In the genomic region with DNA sequence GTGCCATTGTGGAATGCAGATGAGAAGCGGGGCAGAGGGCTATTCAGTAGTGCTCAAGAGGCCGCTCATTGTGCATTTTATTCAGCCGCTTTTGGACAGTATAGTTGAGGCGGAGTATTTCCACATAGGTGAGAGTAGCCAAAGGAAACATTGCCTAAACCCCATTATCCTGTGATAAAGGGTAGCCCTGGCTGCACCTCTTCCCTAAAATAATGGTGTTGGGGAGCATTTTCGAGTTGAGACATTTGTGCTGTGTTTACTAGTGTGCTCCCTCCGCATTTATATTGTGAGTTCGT, we compare ENCODE assay signal across 25 cellular contexts.
DNase-seq lines count a peak whose midpoint lies in the region; ATAC-seq, FAIRE-seq and TF ChIP-seq lines count a peak whose summit lies in the region.
"Had no signal": no experiment of that assay in that cellular context is flagged by ENCODE, and none has a peak within 500 bp of the region (broad histone marks: within the 10 kb centered on the region; RNA-seq: fewer than 3 reads in every experiment).

No MANE protein-coding gene starts in this region.

- no peaks in the 10 kb centered on the region for H3K9me3 Mint-ChIP-seq in astrocyte (ENCODE audit: unreplicated experiment)
- H3K9me3 Mint-ChIP-seq: CD4-positive, alpha-beta memory T cell; natural killer cell; T-cell had no signal

- H3K4me2 ChIP-seq in astrocyte (ENCODE audit: low read length): peak overlapping the region; percentile 74

- H3K27me3 ChIP-seq in cardiac muscle cell (no peaks in the 10 kb centered on the region), right atrium auricular region (no peaks in the 10 kb centered on the region), astrocyte (ENCODE audit: insufficient read depth, low read length) (no peaks in the 10 kb centered on the region), left lung (no peaks in the 10 kb centered on the region), skeletal muscle tissue (ENCODE audit: control insufficient read depth in 3 of 3, insufficient read depth in 3 of 3, low read length in 3 of 3) (no peaks in the 10 kb centered on the region)
- H3K27me3 ChIP-seq: sigmoid colon had no signal

- intact Hi-C loops in left lung (cut with DNase I): no loop called here

- no peaks in the 10 kb centered on the region for H3K9me3 ChIP-seq in cardiac muscle cell (ENCODE audit: low read depth)
- H3K9me3 ChIP-seq in right atrium auricular region: no peaks in the 10 kb centered on the region
- no peaks in the 10 kb centered on the region for H3K9me3 ChIP-seq in astrocyte (ENCODE audit: insufficient read depth, low read depth, low read length)
- H3K9me3 ChIP-seq in left lung: no peaks in the 10 kb centered on the region
- no peaks in the 10 kb centered on the region for H3K9me3 ChIP-seq in skeletal muscle tissue (ENCODE audit: control insufficient read depth in 3 of 3, low read length in 3 of 3)
- H3K9me3 ChIP-seq: sigmoid colon had no signal

- TF ChIP-seq CTCF in cardiac muscle cell (IDR thresholded peaks at IDR 0.05; ENCODE audit: low read depth, low read length) (no peak), right atrium auricular region (IDR thresholded peaks at IDR 0.05) (no peak), astrocyte (IDR thresholded peaks at IDR 0.05; ENCODE audit: insufficient read depth, low read depth, low read length) (no peak), left lung (IDR thresholded peaks at IDR 0.05) (no peak)

- H3K27ac ChIP-seq in cardiac muscle cell: peak overlapping the region; percentile 86
- H3K27ac ChIP-seq in right atrium auricular region: peak overlapping the region in 1 of 2 donors; percentile 53
- peak overlapping the region; percentile 50 for H3K27ac ChIP-seq in astrocyte (ENCODE audit: low read depth, low read length)
- H3K27ac ChIP-seq in left lung: peak overlapping the region in 1 of 2 donors; percentile 65
- H3K27ac ChIP-seq in skeletal muscle tissue (ENCODE audit: low read depth, low read length): peak overlapping the region; percentile 88
- H3K27ac ChIP-seq: sigmoid colon had no signal

- DNase-seq in cardiac muscle cell (ENCODE audit: low read depth in 1 of 2, low spot score in 1 of 2): no peak
- no peak for DNase-seq in right atrium auricular region (ENCODE audit: low spot score)
- DNase-seq in astrocyte (ENCODE audit: low read depth): no peak
- DNase-seq in left lung: no peak
- DNase-seq in nucleus accumbens (lab: John Stamatoyannopoulos, UW): no peak
- DNase-seq in activated CD4-positive, alpha-beta T cell treated with anti-CD3 and anti-CD28 coated beads, Interleukin-2, amount 50 U/mL, for 48 hours: no peak
- DNase-seq: activated CD4-positive, alpha-beta T cell treated with anti-CD3 and anti-CD28 coated beads for 1 hour; activated CD8-positive, alpha-beta T cell treated with anti-CD3 and anti-CD28 coated beads, Interleukin-2, amount 10 ng/mL, durations not matched to agents 7 days and 5 days; activated gamma-delta T cell; activated T-cell treated with anti-CD3 and anti-CD28 coated beads for 4 hours; AML-193; CD4-positive, alpha-beta memory T cell; cortex of kidney; Karpas-422; left colon; midbrain; natural killer cell; NCI-H146; NCI-H524; sigmoid colon; T-cell had no signal

- H3K4me3 Mint-ChIP-seq in astrocyte (ENCODE audit: unreplicated experiment): peak overlapping the region; percentile 34
- H3K4me3 Mint-ChIP-seq: activated CD8-positive, alpha-beta T cell treated with anti-CD3 and anti-CD28 coated beads, Interleukin-2, amount 10 ng/mL, durations not matched to agents 7 days and 5 days; CD4-positive, alpha-beta memory T cell; natural killer cell; T-cell had no signal

- H3K79me2 ChIP-seq in astrocyte (ENCODE audit: insufficient read depth, low read length): peaks cover 5% of the 10 kb centered on the region

- peak overlapping the region; percentile 88 for H3K27ac Mint-ChIP-seq in astrocyte (ENCODE audit: unreplicated experiment)
- H3K27ac Mint-ChIP-seq: activated CD8-positive, alpha-beta T cell treated with anti-CD3 and anti-CD28 coated beads, Interleukin-2, amount 10 ng/mL, durations not matched to agents 7 days and 5 days; natural killer cell; T-cell had no signal

- no peak for FAIRE-seq in astrocyte (lab: Jason Lieb, UNC)
- FAIRE-seq: endometrium, TTC549 had no signal

- H3K9ac ChIP-seq in astrocyte (ENCODE audit: low read length) (peak overlapping the region; percentile 36), skeletal muscle tissue (ENCODE audit: low read depth in 1 of 3, low read length in 3 of 3) (peak overlapping the region; percentile 68 to 78 (median 72))

- H3K36me3 ChIP-seq in cardiac muscle cell (peaks cover 43% of the 10 kb centered on the region), right atrium auricular region (peaks cover 57% of the 10 kb centered on the region), astrocyte (ENCODE audit: insufficient read depth, low read length) (peaks cover 18% of the 10 kb centered on the region), left lung (peaks cover 0 to 66% of the 10 kb centered on the region in 2 donors), skeletal muscle tissue (ENCODE audit: control insufficient read depth in 3 of 3, insufficient read depth in 3 of 3, low read length in 3 of 3) (peaks cover 11 to 42% (median 28%) of the 10 kb centered on the region in 3 donors)

- H2AFZ ChIP-seq in astrocyte (ENCODE audit: low read depth, low read length): no peak overlapping the region

- no peaks in the 10 kb centered on the region for H3K27me3 Mint-ChIP-seq in astrocyte (ENCODE audit: low read depth, unreplicated experiment)
- H3K27me3 Mint-ChIP-seq: CD4-positive, alpha-beta memory T cell; T-cell had no signal

- ATAC-seq in left lung (peak; percentile 54), HG03025 (IDR thresholded peaks at IDR 0.05; ENCODE audit: low FRiP score, unreplicated experiment) (no peak)
- ATAC-seq: activated CD8-positive, alpha-beta T cell treated with anti-CD3 and anti-CD28 coated beads, Interleukin-2, amount 10 ng/mL, durations not matched to agents 7 days and 5 days; natural killer cell; T-cell had no signal

- H4K20me1 ChIP-seq in astrocyte (ENCODE audit: insufficient read depth, low read length): peaks cover 25% of the 10 kb centered on the region

- H3K4me1 Mint-ChIP-seq in astrocyte (ENCODE audit: low read depth, unreplicated experiment): peaks cover 14% of the 10 kb centered on the region

- H3K36me3 Mint-ChIP-seq in astrocyte (ENCODE audit: low read depth, unreplicated experiment): peaks cover 15% of the 10 kb centered on the region

- peaks cover 8% of the 10 kb centered on the region for H3K4me1 ChIP-seq in cardiac muscle cell (ENCODE audit: low read depth)
- H3K4me1 ChIP-seq in right atrium auricular region: peaks cover 0 to 17% of the 10 kb centered on the region in 2 donors
- peaks cover 12% of the 10 kb centered on the region for H3K4me1 ChIP-seq in astrocyte (ENCODE audit: insufficient read depth, low read length)
- peaks cover 0 to 46% of the 10 kb centered on the region in 2 donors for H3K4me1 ChIP-seq in left lung
- H3K4me1 ChIP-seq in skeletal muscle tissue (ENCODE audit: control insufficient read depth in 3 of 3, insufficient read depth in 3 of 3, low read length in 3 of 3): peaks cover 11 to 16% (median 14%) of the 10 kb centered on the region in 3 donors
- H3K4me1 ChIP-seq: sigmoid colon had no signal

- no peak overlapping the region for H3K4me3 ChIP-seq in cardiac muscle cell
- H3K4me3 ChIP-seq in right atrium auricular region: no peak overlapping the region
- H3K4me3 ChIP-seq in astrocyte (ENCODE audit: insufficient read depth, low read depth, low read length): no peak overlapping the region
- H3K4me3 ChIP-seq in left lung: no peak overlapping the region
- H3K4me3 ChIP-seq in skeletal muscle tissue (ENCODE audit: low read length in 3 of 3): peak overlapping the region; percentile 42 to 45 (median 44)
- H3K4me3 ChIP-seq: sigmoid colon had no signal

Comparison
In these comparisons a context has a peak if more than half of its experiments do, and no peak if none do; other contexts are left out.
1. H3K4me3 ChIP-seq: peak in skeletal muscle tissue (3 of 3); none in cardiac muscle cell (single experiment), right atrium auricular region (0 of 2), astrocyte (single experiment) and left lung (0 of 2).